In the genomic region with DNA sequence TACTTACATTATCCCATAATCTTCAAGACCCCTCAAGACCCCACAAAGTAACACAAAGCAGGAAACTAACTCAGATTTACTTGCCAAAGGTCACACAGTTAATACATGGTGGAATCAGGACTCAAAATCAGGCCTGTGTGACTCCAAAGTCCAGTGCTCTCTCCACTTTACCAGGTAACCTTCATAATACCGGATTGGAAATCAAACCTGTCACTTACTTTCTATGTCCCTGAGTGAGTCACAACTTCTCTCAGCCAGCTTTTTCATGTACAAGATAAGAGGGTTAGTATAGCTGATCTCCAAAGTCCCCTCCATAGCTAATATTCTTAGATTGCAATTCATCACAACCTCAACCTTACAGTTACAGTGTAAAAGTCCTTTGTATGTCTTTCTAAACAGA, we compare ENCODE assay signal across 17 cellular contexts.
"Had no signal": no experiment of that assay in that cellular context is flagged by ENCODE, and none has a peak within 500 bp of the region (broad histone marks: within the 10 kb centered on the region; RNA-seq: fewer than 3 reads in every experiment).

No MANE protein-coding gene starts in this region.

- H3K9me3 ChIP-seq: neutrophil, tibial artery, uterus had no signal

- H3K27ac ChIP-seq: epithelial cell of prostate, neutrophil, tibial artery, uterus had no signal

- DNase-seq: activated CD4-positive, alpha-beta T cell treated with anti-CD3 and anti-CD28 coated beads, Interleukin-2, amount 10 ng/mL, durations not matched to agents 7 days and 5 days; anterior cingulate cortex; dermis blood vessel endothelial cell; effector memory CD8-positive, alpha-beta T cell; foreskin melanocyte; head of caudate nucleus; immature natural killer cell; natural killer cell; stimulated activated CD4-positive, alpha-beta T cell treated with anti-CD3 and anti-CD28 coated beads, Interleukin-15, amount 100 ng/mL, for 24 hours; stimulated activated CD4-positive, alpha-beta T cell treated with anti-CD3 and anti-CD28 coated beads, Interleukin-4, amount 100 ng/mL, for 1 hour; stimulated activated naive CD4-positive, alpha-beta T cell; tibial artery; uterus had no signal

- H3K27me3 ChIP-seq: neutrophil, tibial artery, uterus had no signal

- H3K27me3 Mint-ChIP-seq: activated CD4-positive, alpha-beta T cell treated with anti-CD3 and anti-CD28 coated beads, Interleukin-2, amount 10 ng/mL, durations not matched to agents 7 days and 5 days; effector memory CD8-positive, alpha-beta T cell had no signal

- ATAC-seq: effector memory CD8-positive, alpha-beta T cell; natural killer cell had no signal

- H3K4me3 ChIP-seq: tibial artery, uterus had no signal

- H3K27ac Mint-ChIP-seq: activated CD4-positive, alpha-beta T cell treated with anti-CD3 and anti-CD28 coated beads, Interleukin-2, amount 10 ng/mL, durations not matched to agents 7 days and 5 days; activated T-helper 1 cell treated with anti-CD3 and anti-CD28 coated beads, Interleukin-12 subunit alpha, Interleukin-12 subunit beta, Interleukin-2, Interleukin-4 antibody, amounts not matched to agents 30 ng/mL and 10 ng/mL and 1 ng/mL, durations not matched to agents 14 hours and 24 hours and 36 hours; effector memory CD8-positive, alpha-beta T cell; immature natural killer cell; natural killer cell; T-helper 2 cell treated with Interferon-gamma antibody and Interleukin-4, amounts not matched to agents 5 μg/mL and 100 μg/mL, for 36 hours had no signal

- H3K9me3 Mint-ChIP-seq: activated CD4-positive, alpha-beta T cell treated with anti-CD3 and anti-CD28 coated beads, Interleukin-2, amount 10 ng/mL, durations not matched to agents 7 days and 5 days; activated T-helper 1 cell treated with anti-CD3 and anti-CD28 coated beads, Interleukin-12 subunit alpha, Interleukin-12 subunit beta, Interleukin-2, Interleukin-4 antibody, amounts not matched to agents 30 ng/mL and 10 ng/mL and 1 ng/mL, durations not matched to agents 14 hours and 24 hours and 36 hours; effector memory CD8-positive, alpha-beta T cell; immature natural killer cell; natural killer cell; T-helper 2 cell treated with Interferon-gamma antibody and Interleukin-4, amounts not matched to agents 5 μg/mL and 100 μg/mL, for 36 hours had no signal

- H3K36me3 ChIP-seq: neutrophil, tibial artery, uterus had no signal

- H3K36me3 Mint-ChIP-seq: immature natural killer cell, natural killer cell had no signal

- H3K4me3 Mint-ChIP-seq: activated CD4-positive, alpha-beta T cell treated with anti-CD3 and anti-CD28 coated beads, Interleukin-2, amount 10 ng/mL, durations not matched to agents 7 days and 5 days; activated T-helper 1 cell treated with anti-CD3 and anti-CD28 coated beads, Interleukin-12 subunit alpha, Interleukin-12 subunit beta, Interleukin-2, Interleukin-4 antibody, amounts not matched to agents 30 ng/mL and 10 ng/mL and 1 ng/mL, durations not matched to agents 14 hours and 24 hours and 36 hours; effector memory CD8-positive, alpha-beta T cell; immature natural killer cell; natural killer cell; T-helper 2 cell treated with Interferon-gamma antibody and Interleukin-4, amounts not matched to agents 5 μg/mL and 100 μg/mL, for 36 hours had no signal

- H3K4me1 ChIP-seq: tibial artery, uterus had no signal
